Comparison of ENCODE assay signal across 22 cellular contexts in the genomic region with DNA sequence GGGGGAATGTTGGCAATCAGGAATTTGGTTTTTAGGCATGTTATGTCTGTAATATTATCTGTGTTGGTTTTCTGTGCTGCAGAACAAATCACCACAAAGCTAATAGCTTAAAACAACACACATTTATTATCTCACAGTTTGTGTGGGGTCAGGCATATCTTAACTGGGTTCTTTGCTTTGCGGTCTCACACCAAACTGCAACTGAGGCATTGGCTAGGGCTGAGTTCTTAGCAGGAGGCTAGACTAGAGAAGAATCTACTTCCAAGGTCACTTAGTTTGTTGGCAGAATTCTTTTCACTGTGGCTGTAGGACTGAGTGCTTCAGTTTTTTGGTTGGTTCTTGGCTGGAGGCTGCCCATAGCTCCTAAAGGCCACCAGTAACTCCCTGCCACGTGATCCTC. TPM values are rescaled to one million over a fixed set of nuclear protein-coding genes. Genes with fewer than 3 reads are reported as not detected.
DNase-seq lines count a peak whose midpoint lies in the region; ATAC-seq and TF ChIP-seq lines count a peak whose summit lies in the region.
"Had no signal": no experiment of that assay in that cellular context is flagged by ENCODE, and none has a peak within 500 bp of the region (broad histone marks: within the 10 kb centered on the region; RNA-seq: fewer than 3 reads in every experiment).

No MANE protein-coding gene starts in this region.

- TF ChIP-seq CTCF in HFFc6 (IDR thresholded peaks at IDR 0.05) (no peak), brain microvascular endothelial cell (IDR thresholded peaks at IDR 0.05; ENCODE audit: low read depth, low read length, missing control alignments) (no peak), lower lobe of right lung (IDR thresholded peaks at IDR 0.05) (no peak), type B pancreatic cell (conservative IDR thresholded peaks at IDR 0.05) (no peak)

- H3K36me3 Mint-ChIP-seq in HFFc6 (ENCODE audit: low read depth) (peaks cover 27% of the 10 kb centered on the region), type B pancreatic cell (peaks cover 39% of the 10 kb centered on the region)
- H3K36me3 Mint-ChIP-seq in stimulated activated naive B cell treated with anti-CD40 and anti-IgM and Interleukin-4, amounts not matched to agents 10 μg/mL and 1 μg/mL and 100 μg/mL, for 72 hours = peaks cover 36 to 48% of the 10 kb centered on the region in 2 donors

- H3K36me3 ChIP-seq in brain microvascular endothelial cell (replicated peaks) (no peaks in the 10 kb centered on the region), lower lobe of right lung (peaks cover 30% of the 10 kb centered on the region)

- peaks cover 3% of the 10 kb centered on the region for H3K27me3 Mint-ChIP-seq in HFFc6 (ENCODE audit: insufficient read depth)
- H3K27me3 Mint-ChIP-seq in type B pancreatic cell = no peaks in the 10 kb centered on the region
- no peaks in the 10 kb centered on the region for H3K27me3 Mint-ChIP-seq in stimulated activated naive B cell treated with anti-CD40 and anti-IgM and Interleukin-4, amounts not matched to agents 10 μg/mL and 1 μg/mL and 100 μg/mL, for 72 hours
- H3K27me3 Mint-ChIP-seq: activated CD4-positive, alpha-beta T cell treated with anti-CD3 and anti-CD28 coated beads, Interleukin-2, amount 10 ng/mL, durations not matched to agents 7 days and 5 days; central memory CD8-positive, alpha-beta T cell; memory B cell had no signal

- peaks cover 13% of the 10 kb centered on the region for H3K9me3 Mint-ChIP-seq in HFFc6
- H3K9me3 Mint-ChIP-seq in type B pancreatic cell = peaks cover 15% of the 10 kb centered on the region
- peaks cover 4 to 9% of the 10 kb centered on the region in 2 donors for H3K9me3 Mint-ChIP-seq in stimulated activated naive B cell treated with anti-CD40 and anti-IgM and Interleukin-4, amounts not matched to agents 10 μg/mL and 1 μg/mL and 100 μg/mL, for 72 hours
- H3K9me3 Mint-ChIP-seq: central memory CD8-positive, alpha-beta T cell; immature natural killer cell had no signal

- no peak overlapping the region for H3K4me3 ChIP-seq in brain microvascular endothelial cell (ENCODE audit: low read depth, low read length)
- no peak overlapping the region for H3K4me3 ChIP-seq in lower lobe of right lung
- H3K4me3 ChIP-seq: esophagus muscularis mucosa had no signal

- no peak overlapping the region for H3K4me3 Mint-ChIP-seq in HFFc6
- no peak overlapping the region for H3K4me3 Mint-ChIP-seq in type B pancreatic cell
- H3K4me3 Mint-ChIP-seq in stimulated activated naive B cell treated with anti-CD40 and anti-IgM and Interleukin-4, amounts not matched to agents 10 μg/mL and 1 μg/mL and 100 μg/mL, for 72 hours = no peak overlapping the region
- H3K4me3 Mint-ChIP-seq: activated CD4-positive, alpha-beta T cell treated with anti-CD3 and anti-CD28 coated beads, Interleukin-2, amount 10 ng/mL, durations not matched to agents 7 days and 5 days; central memory CD8-positive, alpha-beta T cell; immature natural killer cell; memory B cell; nephron had no signal

- ATAC-seq in lower lobe of right lung (no peak), HG02870 (IDR thresholded peaks at IDR 0.05; ENCODE audit: unreplicated experiment) (no peak)
- ATAC-seq in stimulated activated naive B cell treated with anti-CD40 and anti-IgM and Interleukin-4, amounts not matched to agents 10 μg/mL and 1 μg/mL and 100 μg/mL, for 72 hours (replicated peaks) = no peak

- peak overlapping the region; percentile 80 for H3K27ac ChIP-seq in brain microvascular endothelial cell
- peak overlapping the region; percentile 0 for H3K27ac ChIP-seq in lower lobe of right lung
- H3K27ac ChIP-seq: esophagus muscularis mucosa had no signal

- DNase-seq in HFFc6 = no peak
- peak; percentile 72 for DNase-seq in brain microvascular endothelial cell
- DNase-seq in lower lobe of right lung = no peak
- no peak for DNase-seq in type B pancreatic cell (ENCODE audit: extremely low spot score, unreplicated experiment)
- DNase-seq in stimulated activated naive B cell treated with anti-CD40 and anti-IgM and Interleukin-4, amounts not matched to agents 10 μg/mL and 1 μg/mL and 100 μg/mL, for 72 hours = no peak
- DNase-seq in NOMO-1 (lab: John Stamatoyannopoulos, UW; ENCODE audit: unreplicated experiment in 2 of 2) = no peak
- DNase-seq: activated CD4-positive, alpha-beta T cell treated with anti-CD3 and anti-CD28 coated beads, Interleukin-2, amount 10 ng/mL, durations not matched to agents 7 days and 5 days; activated CD8-positive, alpha-beta memory T cell treated with anti-CD3 and anti-CD28 coated beads, Interleukin-2, amount 50 U/mL, for 48 hours; activated effector memory CD4-positive, alpha-beta T cell treated with anti-CD3 and anti-CD28 coated beads, Interleukin-2, amount 50 U/mL, for 16 hours; effector CD4-positive, alpha-beta T cell; immature natural killer cell; NCI-H1417; NCI-H524; SHP77; stimulated activated CD4-positive, alpha-beta T cell treated with anti-CD3 and anti-CD28 coated beads, Interleukin-12 subunit alpha, Interleukin-12 subunit beta, amount 100 ng/mL, for 4 hours; stimulated activated CD8-positive, alpha-beta memory T cell treated with anti-CD3 and anti-CD28 coated beads, Interleukin-4, amount 100 ng/mL, for 48 hours had no signal

- H3K4me1 Mint-ChIP-seq in HFFc6 (ENCODE audit: low read depth) (peaks cover 64% of the 10 kb centered on the region), type B pancreatic cell (ENCODE audit: unreplicated experiment) (no peaks in the 10 kb centered on the region)
- peaks cover 2 to 4% of the 10 kb centered on the region in 2 donors for H3K4me1 Mint-ChIP-seq in stimulated activated naive B cell treated with anti-CD40 and anti-IgM and Interleukin-4, amounts not matched to agents 10 μg/mL and 1 μg/mL and 100 μg/mL, for 72 hours
- H3K4me1 Mint-ChIP-seq: nephron had no signal

- H3K9me3 ChIP-seq in lower lobe of right lung = peaks cover 4% of the 10 kb centered on the region
- H3K9me3 ChIP-seq: esophagus muscularis mucosa had no signal

- H3K27me3 ChIP-seq in brain microvascular endothelial cell (replicated peaks) (no peaks in the 10 kb centered on the region), lower lobe of right lung (ENCODE audit: low read depth) (no peaks in the 10 kb centered on the region)
- H3K27me3 ChIP-seq: esophagus muscularis mucosa had no signal

- in situ Hi-C loops in brain microvascular endothelial cell (cut with HindIII; ENCODE audit: low pct_ligation_motif_present, low sequenced_read_pairs) = no loop called here

- H3K27ac Mint-ChIP-seq in HFFc6 = peak overlapping the region; percentile 99
- peak overlapping the region; percentile 100 for H3K27ac Mint-ChIP-seq in type B pancreatic cell
- no peak overlapping the region for H3K27ac Mint-ChIP-seq in stimulated activated naive B cell treated with anti-CD40 and anti-IgM and Interleukin-4, amounts not matched to agents 10 μg/mL and 1 μg/mL and 100 μg/mL, for 72 hours
- H3K27ac Mint-ChIP-seq: memory B cell, nephron had no signal

- H3K4me1 ChIP-seq in lower lobe of right lung = peaks cover 13% of the 10 kb centered on the region

- intact Hi-C loops in lower lobe of right lung (cut with DNase I) = no loop called here

RNA-seq across cellular contexts. Expression of a gene that starts 21.5 kb away (rescaled TPM):
- total RNA-seq in HFFc6 (2021; fragmentation: NEBNext Ultra II Directional; extraction: Animal tissue kit (Norgen Biotek cat#: 25700)) = 10 to 100 TPM; 33.6 to 37.7 (median 34.4) TPM
- total RNA-seq in lower lobe of right lung (47.0 TPM), type B pancreatic cell (ENCODE audit: low replicate concordance) (32.9 and 34.4 TPM in 2 replicates)

RNA-seq across cellular contexts. Expression of a gene that starts 57.3 kb away (rescaled TPM):
- not detected for total RNA-seq in HFFc6 (2021; fragmentation: NEBNext Ultra II Directional; extraction: Animal tissue kit (Norgen Biotek cat#: 25700))
- total RNA-seq in lower lobe of right lung (not detected), type B pancreatic cell (ENCODE audit: low replicate concordance) (0.45 TPM in 1 of 2 replicates, not detected in the other)
- total RNA-seq: activated CD4-positive, alpha-beta T cell treated with anti-CD3 and anti-CD28 coated beads, Interleukin-2, amount 10 ng/mL, durations not matched to agents 7 days and 5 days; esophagus muscularis mucosa; subcutaneous adipose tissue had no signal
